17 cellular contexts compared by ENCODE assay signal in genomic region chr2:106956416-106956815, GRCh38.
DNase-seq lines count a peak whose midpoint lies in the region; TF ChIP-seq lines count a peak whose summit lies in the region.
"Had no signal": no experiment of that assay in that cellular context is flagged by ENCODE, and none has a peak within 500 bp of the region (broad histone marks: within the 10 kb centered on the region; RNA-seq: fewer than 3 reads in every experiment).

No MANE protein-coding gene starts in this region.

- peak; percentile 17 for DNase-seq in HFFc6
- peak; percentile 15 for DNase-seq in OCI-M1 (lab: John Stamatoyannopoulos, UW)
- DNase-seq in dorsolateral prefrontal cortex, result peak in 2 of 10 donors; percentile 4 to 25
- DNase-seq in vagina (ENCODE audit: extremely low spot score in 2 of 2), result no peak
- DNase-seq in activated naive CD4-positive, alpha-beta T cell treated with anti-CD3 and anti-CD28 coated beads for 36 hours, result no peak
- no peak for DNase-seq in SHP77 (lab: John Stamatoyannopoulos, UW)
- no peak for DNase-seq in NCI-H2227 treated with DMSO at 0.1 percent for 48 hours (lab: John Stamatoyannopoulos, UW)
- DNase-seq: activated CD4-positive, alpha-beta T cell treated with anti-CD3 and anti-CD28 coated beads for 4 hours; activated naive CD4-positive, alpha-beta T cell treated with Interleukin-2 at 50 U/mL for 16 hours; GOT3; NCI-H1092; spleen had no signal

- peak overlapping the region in 38 of 59 donors; percentile 2 to 76 (median 48) for H3K27ac ChIP-seq in dorsolateral prefrontal cortex
- no peak overlapping the region for H3K27ac ChIP-seq in vagina
- H3K27ac ChIP-seq: HL-60, prostate gland, spleen had no signal

- CTCF ChIA-PET in activated naive CD4-positive, alpha-beta T cell treated with anti-CD3 and anti-CD28 coated beads for 36 hours (lab: Charles Lee), result interaction anchor here (0.7 kb wide), 1 partner anchor 222 kb away, joined by 3 read pairs; no protein-coding TSS in a partner anchor

- no peak for TF ChIP-seq POLR2A in vagina (IDR thresholded peaks at IDR 0.05)

- no peaks in the 10 kb centered on the region for H3K9me3 Mint-ChIP-seq in HFFc6
- peaks cover 1% of the 10 kb centered on the region for H3K9me3 Mint-ChIP-seq in activated naive CD4-positive, alpha-beta T cell treated with anti-CD3 and anti-CD28 coated beads for 36 hours

- no peaks in the 10 kb centered on the region; the same call in 1 of the 2 replicates for H3K27me3 Mint-ChIP-seq in HFFc6 (ENCODE audit: insufficient read depth)
- H3K27me3 Mint-ChIP-seq in activated naive CD4-positive, alpha-beta T cell treated with anti-CD3 and anti-CD28 coated beads for 36 hours (ENCODE audit: low read depth), result no peaks in the 10 kb centered on the region
- H3K27me3 Mint-ChIP-seq: B cell; dendritic cell treated with granulocyte-macrophage colony-stimulating factor and Interleukin-4, amounts not matched to agents 40 ng/mL and 50 ng/mL, for 4 days had no signal

- H3K36me3 Mint-ChIP-seq in HFFc6 (ENCODE audit: low read depth), result no peaks in the 10 kb centered on the region
- H3K36me3 Mint-ChIP-seq in activated naive CD4-positive, alpha-beta T cell treated with anti-CD3 and anti-CD28 coated beads for 36 hours (ENCODE audit: low read depth), result no peaks in the 10 kb centered on the region

- H3K4me1 ChIP-seq in neuron (ENCODE audit: insufficient read depth, low read length) (peaks cover 3% of the 10 kb centered on the region), vagina (no peaks in the 10 kb centered on the region)
- H3K4me1 ChIP-seq: prostate gland, spleen had no signal

- intact Hi-C loops in dorsolateral prefrontal cortex (cut with DNase I), result no loop called here
- intact Hi-C loops in vagina (cut with DNase I), result no loop called here
- intact Hi-C loops in activated naive CD4-positive, alpha-beta T cell treated with anti-CD3 and anti-CD28 coated beads for 36 hours (cut with micrococcal nuclease), result no loop called here

- H3K4me3 ChIP-seq in dorsolateral prefrontal cortex, result peak overlapping the region in 6 of 59 donors; percentile 4 to 32 (median 10)
- H3K4me3 ChIP-seq in neuron (ENCODE audit: low read length), result no peak overlapping the region
- no peak overlapping the region for H3K4me3 ChIP-seq in vagina
- H3K4me3 ChIP-seq: prostate gland, spleen had no signal

- peak overlapping the region; percentile 50 for H2AFZ ChIP-seq in neuron (ENCODE audit: low read depth, low read length)

- H3K36me3 ChIP-seq in neuron (ENCODE audit: insufficient read depth, low read length) (no peaks in the 10 kb centered on the region), vagina (no peaks in the 10 kb centered on the region)
- H3K36me3 ChIP-seq: prostate gland, spleen had no signal

- TF ChIP-seq CTCF in HFFc6 (IDR thresholded peaks at IDR 0.05), result no peak
- no peak for TF ChIP-seq CTCF in dorsolateral prefrontal cortex (IDR thresholded peaks at IDR 0.05 in 54 of 56, conservative IDR thresholded peaks at IDR 0.05 in 2 of 56; ENCODE audit: low read depth in 1 of 56, partially characterized antibody in 56 of 56)
- TF ChIP-seq CTCF in vagina (IDR thresholded peaks at IDR 0.05), result no peak

- H3K27me3 ChIP-seq in dorsolateral prefrontal cortex (no peaks in the 10 kb centered on the region), neuron (ENCODE audit: insufficient read depth, low read length) (no peaks in the 10 kb centered on the region), vagina (no peaks in the 10 kb centered on the region)
- H3K27me3 ChIP-seq: spleen had no signal

- H3K9me3 ChIP-seq in neuron (ENCODE audit: low read length), result no peaks in the 10 kb centered on the region
- no peaks in the 10 kb centered on the region for H3K9me3 ChIP-seq in vagina
- H3K9me3 ChIP-seq: prostate gland, spleen had no signal

- H3K4me3 Mint-ChIP-seq in HFFc6, result peak overlapping the region; percentile 41
- no peak overlapping the region for H3K4me3 Mint-ChIP-seq in activated naive CD4-positive, alpha-beta T cell treated with anti-CD3 and anti-CD28 coated beads for 36 hours
- H3K4me3 Mint-ChIP-seq: B cell; dendritic cell treated with granulocyte-macrophage colony-stimulating factor and Interleukin-4, amounts not matched to agents 40 ng/mL and 50 ng/mL, for 4 days had no signal

- H3K4me1 Mint-ChIP-seq in HFFc6 (ENCODE audit: low read depth), result peaks cover 72% of the 10 kb centered on the region
- no peaks in the 10 kb centered on the region for H3K4me1 Mint-ChIP-seq in activated naive CD4-positive, alpha-beta T cell treated with anti-CD3 and anti-CD28 coated beads for 36 hours (ENCODE audit: low read depth)
- H3K4me1 Mint-ChIP-seq: B cell had no signal

- peak overlapping the region; percentile 69 for H3K27ac Mint-ChIP-seq in HFFc6
- no peak overlapping the region for H3K27ac Mint-ChIP-seq in activated naive CD4-positive, alpha-beta T cell treated with anti-CD3 and anti-CD28 coated beads for 36 hours
- H3K27ac Mint-ChIP-seq: B cell; dendritic cell treated with granulocyte-macrophage colony-stimulating factor and Interleukin-4, amounts not matched to agents 40 ng/mL and 50 ng/mL, for 4 days had no signal

Comparison
In these comparisons a context has a peak if more than half of its experiments do, and no peak if none do; other contexts are left out.
1. DNase-seq: peak in HFFc6 (single experiment) and OCI-M1 (single experiment); none in vagina (0 of 2), activated naive CD4-positive, alpha-beta T cell treated with anti-CD3 and anti-CD28 coated beads for 36 hours (single experiment), SHP77 (0 of 2) and NCI-H2227 treated with DMSO at 0.1 percent for 48 hours (single experiment).